ENCODE assay signal across 1 cellular context in the genomic region with DNA sequence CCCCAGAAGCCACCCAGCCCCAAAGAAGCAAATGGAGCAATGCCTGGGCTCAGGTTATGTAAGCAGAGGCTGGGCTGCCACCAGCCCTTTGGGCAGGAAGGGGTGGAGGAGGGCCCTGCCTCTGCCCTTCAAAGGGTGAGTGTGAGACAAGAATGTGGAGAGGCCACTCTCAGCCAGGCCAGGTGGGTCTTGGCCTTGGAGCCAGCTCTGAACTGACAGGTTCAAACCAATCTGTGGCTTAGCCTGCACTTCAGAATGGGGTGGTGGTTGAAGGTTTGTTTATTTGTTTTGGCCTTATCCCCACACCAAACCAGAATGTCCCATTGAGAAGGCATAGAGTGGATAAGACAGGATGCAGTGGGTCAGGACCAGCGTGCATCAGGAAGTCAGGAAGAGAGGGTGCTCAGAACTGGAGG.
TF ChIP-seq lines count a peak whose summit lies in the region.

No MANE protein-coding gene starts in this region.

TF ChIP-seq in WTC11, 78 proteins besides CTCF, POLR2A, EP300 and RAD21 (continued from another document):
- TF ChIP-seq, protein P1, sequence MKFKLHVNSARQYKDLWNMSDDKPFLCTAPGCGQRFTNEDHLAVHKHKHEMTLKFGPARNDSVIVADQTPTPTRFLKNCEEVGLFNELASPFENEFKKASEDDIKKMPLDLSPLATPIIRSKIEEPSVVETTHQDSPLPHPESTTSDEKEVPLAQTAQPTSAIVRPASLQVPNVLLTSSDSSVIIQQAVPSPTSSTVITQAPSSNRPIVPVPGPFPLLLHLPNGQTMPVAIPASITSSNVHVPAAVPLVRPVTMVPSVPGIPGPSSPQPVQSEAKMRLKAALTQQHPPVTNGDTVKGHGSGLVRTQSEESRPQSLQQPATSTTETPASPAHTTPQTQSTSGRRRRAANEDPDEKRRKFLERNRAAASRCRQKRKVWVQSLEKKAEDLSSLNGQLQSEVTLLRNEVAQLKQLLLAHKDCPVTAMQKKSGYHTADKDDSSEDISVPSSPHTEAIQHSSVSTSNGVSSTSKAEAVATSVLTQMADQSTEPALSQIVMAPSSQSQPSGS (CRISPR knock-in tag; IDR thresholded peaks at IDR 0.05; ENCODE audit: borderline replicate concordance, low read depth): no peak
- no peak for TF ChIP-seq CBFB (CRISPR knock-in tag; IDR thresholded peaks at IDR 0.05; ENCODE audit: low read depth)
- TF ChIP-seq, protein P2, sequence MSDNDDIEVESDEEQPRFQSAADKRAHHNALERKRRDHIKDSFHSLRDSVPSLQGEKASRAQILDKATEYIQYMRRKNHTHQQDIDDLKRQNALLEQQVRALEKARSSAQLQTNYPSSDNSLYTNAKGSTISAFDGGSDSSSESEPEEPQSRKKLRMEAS (CRISPR knock-in tag; IDR thresholded peaks at IDR 0.05): no peak
